Comparison of ENCODE assay signal across 16 cellular contexts in the genomic region with DNA sequence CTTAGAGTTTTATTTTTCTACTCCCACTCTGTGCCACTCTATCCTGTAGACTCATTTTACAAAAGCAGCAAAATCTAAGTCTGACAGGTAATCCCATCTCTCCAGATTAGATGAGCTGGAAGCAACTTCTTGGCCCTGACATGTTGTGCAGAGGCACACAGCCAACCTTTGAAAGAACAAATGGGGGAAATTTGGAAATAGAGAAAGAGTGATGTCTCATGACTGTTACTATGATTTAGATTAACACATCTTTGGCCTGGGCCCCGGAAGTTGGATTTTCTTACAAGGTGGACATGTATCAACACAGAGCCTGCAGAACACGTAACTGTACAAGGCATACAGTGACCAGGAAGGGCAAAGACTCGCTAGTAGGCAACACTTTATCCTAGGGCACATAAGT.
A peak's percentile ranks its signal among the peaks of the same experiment; 100 is the strongest.
DNase-seq lines count a peak whose midpoint lies in the region; ATAC-seq and TF ChIP-seq lines count a peak whose summit lies in the region.
"Had no signal": no experiment of that assay in that cellular context is flagged by ENCODE, and none has a peak within 500 bp of the region (broad histone marks: within the 10 kb centered on the region; RNA-seq: fewer than 3 reads in every experiment).

No MANE protein-coding gene starts in this region.

- no peak overlapping the region for H2AK5ac ChIP-seq in mesendoderm (ENCODE audit: low read length)

- DNase-seq in HPDE6-E6E7 (ENCODE audit: extremely low spot score): peak; percentile 64
- no peak for DNase-seq in SK-N-MC (ENCODE audit: low read depth, low spot score)
- no peak for DNase-seq in esophagus squamous epithelium (lab: John Stamatoyannopoulos, UW)
- no peak for DNase-seq in PC-9
- no peak for DNase-seq in T-helper 9 cell
- no peak for DNase-seq in mesendoderm
- DNase-seq: C1 segment of cervical spinal cord, DMS153, H9, NCI-H1105, NCI-H1694 treated with DMSO at 0.1 percent for 48 hours, NCI-H748 treated with DMSO at 0.1 percent for 48 hours, SHP77 had no signal

- H3F3A ChIP-seq in PC-9 (ENCODE audit: insufficient read depth, low read depth): no peaks in the 10 kb centered on the region

- H3K79me1 ChIP-seq in mesendoderm (ENCODE audit: low read length): no peaks in the 10 kb centered on the region

- H3K9me2 ChIP-seq in PC-9 (ENCODE audit: insufficient read depth): no peaks in the 10 kb centered on the region

- no peak overlapping the region for H4K5ac ChIP-seq in mesendoderm (ENCODE audit: low read length)

- TF ChIP-seq CTCF in esophagus squamous epithelium (IDR thresholded peaks at IDR 0.05): no peak
- no peak for TF ChIP-seq CTCF in neutrophil (IDR thresholded peaks at IDR 0.05)
- no peak for TF ChIP-seq CTCF in PC-9 (conservative IDR thresholded peaks at IDR 0.05)

- no peak overlapping the region for H3K23ac ChIP-seq in mesendoderm (ENCODE audit: low read length)

- H2BK5ac ChIP-seq in mesendoderm (ENCODE audit: low read length): no peak overlapping the region

- H3K4ac ChIP-seq in mesendoderm (ENCODE audit: low read depth, low read length): no peak overlapping the region

- no peak overlapping the region for H4K8ac ChIP-seq in mesendoderm (ENCODE audit: low read depth, low read length)

- no peak overlapping the region for H3K4me3 ChIP-seq in SK-N-MC
- H3K4me3 ChIP-seq in esophagus squamous epithelium: no peak overlapping the region
- peak overlapping the region in 1 of 2 experiments; percentile 52 for H3K4me3 ChIP-seq in neutrophil (ENCODE audit: low read depth in 1 of 2, low read length in 1 of 2)
- no peak overlapping the region for H3K4me3 ChIP-seq in PC-9
- no peak overlapping the region for H3K4me3 ChIP-seq in mesendoderm (ENCODE audit: low read length)

- intact Hi-C loops in esophagus squamous epithelium (cut with DNase I) (no loop called here), PC-9 (cut with micrococcal nuclease; ENCODE audit: unreplicated experiment) (no loop called here)

- H3K27ac ChIP-seq in SK-N-MC (peak overlapping the region; percentile 58; the same call in 1 of the 2 replicates), esophagus squamous epithelium (peak overlapping the region; percentile 39 to 76 (median 64)), neutrophil (peak overlapping the region; percentile 88), PC-9 (no peak overlapping the region), mesendoderm (ENCODE audit: low read depth, low read length) (no peak overlapping the region)

- no TSS peak for BruUV-seq in PC-9 (replicated peaks; lab: Mats Ljungman, UMichigan)

- H3K4me1 ChIP-seq in esophagus squamous epithelium (peaks cover 0 to 19% (median 4%) of the 10 kb centered on the region in 3 donors), neutrophil (ENCODE audit: control insufficient read depth in 1 of 2, insufficient read depth in 1 of 2, low read depth in 1 of 2, low read length in 1 of 2) (peaks cover 50 to 68% of the 10 kb centered on the region in 2 experiments), PC-9 (replicated peaks; ENCODE audit: insufficient read depth) (0 out of 2 replicates have a peak, but pooled peaks cover 7% of the 10 kb centered on the region), mesendoderm (ENCODE audit: control insufficient read depth, low read depth, low read length) (no peaks in the 10 kb centered on the region)

- ATAC-seq in HG03139 (IDR thresholded peaks at IDR 0.05; ENCODE audit: unreplicated experiment): no peak
- ATAC-seq: Panc1 had no signal

- TF ChIP-seq POLR2A in esophagus squamous epithelium (IDR thresholded peaks at IDR 0.05): no peak

- H4K20me1 ChIP-seq in PC-9 (ENCODE audit: insufficient read depth): no peaks in the 10 kb centered on the region

- no peak overlapping the region for H2BK120ac ChIP-seq in mesendoderm (ENCODE audit: low read depth, low read length)

- H3K36me3 ChIP-seq in SK-N-MC (ENCODE audit: insufficient read depth, low read length) (no peaks in the 10 kb centered on the region), esophagus squamous epithelium (no peaks in the 10 kb centered on the region), neutrophil (no peaks in the 10 kb centered on the region), PC-9 (ENCODE audit: low read depth) (no peaks in the 10 kb centered on the region), mesendoderm (ENCODE audit: control insufficient read depth, insufficient read depth, low read length) (no peaks in the 10 kb centered on the region)

- CTCF ChIA-PET in PC-9 (lab: Charles Lee): no interaction called here

- POLR2A ChIA-PET in PC-9 (lab: Charles Lee; ENCODE audit: unreplicated experiment): no interaction called here

- H3K79me2 ChIP-seq in PC-9 (ENCODE audit: low read depth) (no peaks in the 10 kb centered on the region), mesendoderm (ENCODE audit: control insufficient read depth, insufficient read depth, low read length) (no peaks in the 10 kb centered on the region)

- no peak overlapping the region for H3K18ac ChIP-seq in mesendoderm (ENCODE audit: low read length)

- H3K27me3 ChIP-seq in esophagus squamous epithelium (peaks cover 0 to 4% (median 1%) of the 10 kb centered on the region in 4 donors), neutrophil (no peaks in the 10 kb centered on the region), PC-9 (ENCODE audit: insufficient read depth, low read depth) (no peaks in the 10 kb centered on the region), mesendoderm (ENCODE audit: insufficient read depth, low read length, poor library complexity) (no peaks in the 10 kb centered on the region)

- WGBS in esophagus squamous epithelium, 2 donors: 28 to 46% methylated on average over 3 of the region's 3 CpGs
- WGBS in mesendoderm (ENCODE audit: extremely low coverage, insufficient coverage, low lambda C conversion rate): no CpG with 5 or more reads among the region's 3 CpGs

- H3K9ac ChIP-seq in SK-N-MC (ENCODE audit: insufficient read length): no peak overlapping the region
- no peak overlapping the region for H3K9ac ChIP-seq in mesendoderm (ENCODE audit: low read length)

- peaks cover 4% of the 10 kb centered on the region; the same call in 1 of the 2 replicates for H3K9me3 ChIP-seq in SK-N-MC (ENCODE audit: low read depth, low read length)
- H3K9me3 ChIP-seq in esophagus squamous epithelium: peaks cover 0 to 25% (median 6%) of the 10 kb centered on the region in 3 donors
- H3K9me3 ChIP-seq in neutrophil: no peaks in the 10 kb centered on the region
- H3K9me3 ChIP-seq in PC-9 (ENCODE audit: insufficient read depth, low read depth): no peaks in the 10 kb centered on the region

- no peak overlapping the region for H2BK15ac ChIP-seq in mesendoderm (replicated peaks; ENCODE audit: low read depth)

- H2AFZ ChIP-seq in PC-9: no peak overlapping the region

- no peak overlapping the region for H3K56ac ChIP-seq in mesendoderm (ENCODE audit: low read length)

- no peak overlapping the region for H3K4me2 ChIP-seq in PC-9
- H3K4me2 ChIP-seq in mesendoderm (ENCODE audit: low read length): no peak overlapping the region

Comparison
In these comparisons a context has a peak if more than half of its experiments do, and no peak if none do; other contexts are left out.
1. H3K27ac ChIP-seq: peak in SK-N-MC (single experiment), esophagus squamous epithelium (4 of 4) and neutrophil (single experiment); none in PC-9 (single experiment) and mesendoderm (single experiment).